ENCODE assay signal across 8 cellular contexts in genomic region chr14:34715108-34715863, GRCh38. TPM values are rescaled to one million over a fixed set of nuclear protein-coding genes. Genes with fewer than 3 reads are reported as not detected.
A peak's percentile ranks its signal among the peaks of the same experiment; 100 is the strongest.
DNase-seq lines count a peak whose midpoint lies in the region; ATAC-seq and TF ChIP-seq lines count a peak whose summit lies in the region.

No MANE protein-coding gene starts in this region.

- DNase-seq in H7: no peak
- DNase-seq in globus pallidus (ENCODE audit: low spot score): peak; percentile 57
- no peak for DNase-seq in ureter (ENCODE audit: low spot score)
- DNase-seq in cortex of kidney (lab: John Stamatoyannopoulos, UW): no peak

- ATAC-seq in activated CD4-positive, CD25-positive, alpha-beta regulatory T cell treated with anti-CD3 and anti-CD28 coated beads, Interleukin-2, amount 50 U/mL, for 24 hours: no peak
- ATAC-seq in GM18907 (IDR thresholded peaks at IDR 0.05; ENCODE audit: unreplicated experiment): no peak

- TF ChIP-seq CTCF in VCaP (conservative IDR thresholded peaks at IDR 0.05): no peak

- H3K9me3 ChIP-seq in skeletal muscle tissue (ENCODE audit: control insufficient read depth in 3 of 3, low read length in 3 of 3): no peaks in the 10 kb centered on the region

- H3K27ac ChIP-seq in VCaP (peak overlapping the region; percentile 90), skeletal muscle tissue (ENCODE audit: low read depth, low read length) (peak overlapping the region; percentile 86)

- peak overlapping the region; percentile 80 to 93 (median 92) for H3K9ac ChIP-seq in skeletal muscle tissue (ENCODE audit: low read depth in 1 of 3, low read length in 3 of 3)

- H3K36me3 ChIP-seq in H7 (replicated peaks; ENCODE audit: control insufficient read depth, insufficient read depth, low read length) (peaks cover 1% of the 10 kb centered on the region; the same call in 1 of the 2 replicates), skeletal muscle tissue (ENCODE audit: control insufficient read depth in 3 of 3, insufficient read depth in 3 of 3, low read length in 3 of 3) (peaks cover 4 to 11% (median 10%) of the 10 kb centered on the region in 3 donors)

- H3K27me3 ChIP-seq in H7 (ENCODE audit: control insufficient read depth, insufficient read depth, low read length) (peaks cover 5% of the 10 kb centered on the region; the same call in 1 of the 2 replicates), skeletal muscle tissue (ENCODE audit: control insufficient read depth in 3 of 3, insufficient read depth in 3 of 3, low read length in 3 of 3) (no peaks in the 10 kb centered on the region)

- H3K4me1 ChIP-seq in skeletal muscle tissue (ENCODE audit: control insufficient read depth in 3 of 3, insufficient read depth in 3 of 3, low read length in 3 of 3): peaks cover 7 to 14% (median 9%) of the 10 kb centered on the region in 3 donors

- H3K4me3 ChIP-seq in H7 (ENCODE audit: insufficient read depth, low read depth, low read length): peak overlapping the region; percentile 88
- H3K4me3 ChIP-seq in skeletal muscle tissue (ENCODE audit: low read length in 3 of 3): peak overlapping the region; percentile 74 to 84 (median 76)

RNA-seq across cellular contexts. Expression of gene CFL2, which starts 0.9 kb away (rescaled TPM):
- 14.8 and 19.3 TPM in 2 replicates for total RNA-seq in H7 (2014; rRNA removed; shearing (Covaris generic))
- total RNA-seq in skeletal muscle tissue: 241 TPM
- total RNA-seq in ureter: 56.7 TPM
